18 cellular contexts compared by ENCODE assay signal in the genomic region with DNA sequence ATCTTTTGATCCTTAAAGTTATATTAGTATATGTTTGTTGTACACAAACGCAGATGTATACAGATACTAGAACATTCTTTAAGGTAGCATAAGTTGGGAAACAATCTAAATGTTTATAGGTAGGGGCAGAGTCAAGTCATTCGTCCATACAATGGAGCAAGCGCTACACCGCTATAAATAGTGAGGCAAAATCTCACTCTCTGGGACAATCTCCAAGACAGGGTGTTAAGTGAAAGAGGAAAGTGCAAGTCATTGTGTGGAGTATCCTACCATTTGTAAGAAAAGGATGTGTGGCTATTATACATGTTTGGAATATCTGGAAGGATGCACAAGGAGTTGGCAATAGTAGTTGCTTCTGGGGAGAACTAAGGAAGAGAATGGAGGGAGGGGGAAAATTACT.
"Had no signal": no experiment of that assay in that cellular context is flagged by ENCODE, and none has a peak within 500 bp of the region (broad histone marks: within the 10 kb centered on the region; RNA-seq: fewer than 3 reads in every experiment).

No MANE protein-coding gene starts in this region.

- H3K27ac ChIP-seq: esophagus squamous epithelium, gastroesophageal sphincter, hepatocyte, parathyroid adenoma, prostate gland had no signal

- H3K36me3 ChIP-seq: esophagus squamous epithelium, gastroesophageal sphincter, prostate gland had no signal

- H3K4me3 ChIP-seq: esophagus squamous epithelium, gastroesophageal sphincter, hepatocyte, prostate gland, smooth muscle cell had no signal

- H3K4me1 ChIP-seq: parathyroid adenoma, prostate gland had no signal

- DNase-seq: effector memory CD8-positive, alpha-beta T cell; esophagus squamous epithelium; foreskin fibroblast; glutamatergic neuron; kidney; left cardiac atrium; mesendoderm; naive B cell; retina; stimulated activated CD4-positive, alpha-beta T cell treated with anti-CD3 and anti-CD28 coated beads, Interleukin-2, amount 100 ng/mL, for 48 hours; stimulated activated naive CD4-positive, alpha-beta T cell treated with Interleukin-2 at 50 U/mL for 16 hours had no signal

- FAIRE-seq: colon, kidney, urothelium cell line had no signal

- H2AFZ ChIP-seq: hepatocyte, parathyroid adenoma had no signal

- H3K4me2 ChIP-seq: hepatocyte, smooth muscle cell had no signal

- H3K9ac ChIP-seq: parathyroid adenoma had no signal

- ATAC-seq: effector memory CD8-positive, alpha-beta T cell; gastroesophageal sphincter had no signal

- H3K9me3 ChIP-seq: prostate gland had no signal

- H3K27me3 ChIP-seq: esophagus squamous epithelium, gastroesophageal sphincter, hepatocyte had no signal

- H3K79me2 ChIP-seq: hepatocyte, parathyroid adenoma had no signal
